16 cellular contexts compared by ENCODE assay signal in the genomic region with DNA sequence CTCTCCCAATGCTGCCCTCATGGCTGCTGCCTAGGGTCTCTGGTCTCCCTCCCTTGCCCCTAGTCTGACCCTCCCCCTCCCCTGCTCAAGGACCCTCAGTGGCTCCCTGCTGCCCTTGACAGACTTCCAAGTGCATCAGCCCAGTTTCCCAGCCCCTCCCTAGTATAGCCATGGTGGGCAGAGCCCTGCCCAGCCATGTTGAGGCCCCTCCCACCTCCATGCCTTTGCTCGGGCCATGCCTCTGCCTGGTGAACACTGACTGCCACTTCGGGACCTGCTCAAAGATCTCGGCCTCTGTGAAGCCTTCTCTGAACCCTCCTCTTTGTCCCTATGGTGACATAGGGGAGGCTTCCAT.
"Had no signal": no experiment of that assay in that cellular context is flagged by ENCODE, and none has a peak within 500 bp of the region (broad histone marks: within the 10 kb centered on the region; RNA-seq: fewer than 3 reads in every experiment).

No MANE protein-coding gene starts in this region.

- H3K27ac Mint-ChIP-seq: activated CD4-positive, alpha-beta memory T cell treated with anti-CD3 and anti-CD28 coated beads, Interleukin-2, amount 10 ng/mL, durations not matched to agents 7 days and 5 days; activated naive CD8-positive, alpha-beta T cell had no signal

- DNase-seq: activated CD4-positive, alpha-beta memory T cell treated with anti-CD3 and anti-CD28 coated beads, Interleukin-2, amount 10 ng/mL, durations not matched to agents 7 days and 5 days; activated CD4-positive, alpha-beta T cell treated with anti-CD3 and anti-CD28 coated beads for 48 hours; activated CD4-positive, CD25-positive, alpha-beta regulatory T cell; activated gamma-delta T cell; foreskin melanocyte; kidney; left ventricle myocardium inferior; mammary epithelial cell; midbrain; nucleus accumbens; retina; stimulated activated naive CD4-positive, alpha-beta T cell; T1000; thyroid gland had no signal

- H3K4me1 Mint-ChIP-seq: activated CD4-positive, alpha-beta memory T cell treated with anti-CD3 and anti-CD28 coated beads, Interleukin-2, amount 10 ng/mL, durations not matched to agents 7 days and 5 days; nephron had no signal

- H3K36me3 Mint-ChIP-seq: activated naive CD8-positive, alpha-beta T cell had no signal

- H3K4me3 Mint-ChIP-seq: activated CD4-positive, alpha-beta memory T cell treated with anti-CD3 and anti-CD28 coated beads, Interleukin-2, amount 10 ng/mL, durations not matched to agents 7 days and 5 days; activated naive CD8-positive, alpha-beta T cell; nephron had no signal

- H3K27me3 Mint-ChIP-seq: activated CD4-positive, alpha-beta memory T cell treated with anti-CD3 and anti-CD28 coated beads, Interleukin-2, amount 10 ng/mL, durations not matched to agents 7 days and 5 days; activated naive CD8-positive, alpha-beta T cell had no signal

- H3K9me3 Mint-ChIP-seq: activated CD4-positive, alpha-beta memory T cell treated with anti-CD3 and anti-CD28 coated beads, Interleukin-2, amount 10 ng/mL, durations not matched to agents 7 days and 5 days; nephron had no signal
